ENCODE assay signal across 29 cellular contexts in genomic region chr21:39595465-39595864, GRCh38. TPM values are rescaled to one million over a fixed set of nuclear protein-coding genes. Genes with fewer than 3 reads are reported as not detected.
"Had no signal": no experiment of that assay in that cellular context is flagged by ENCODE, and none has a peak within 500 bp of the region (broad histone marks: within the 10 kb centered on the region; RNA-seq: fewer than 3 reads in every experiment).

No MANE protein-coding gene starts in this region.

- H3K4me3 ChIP-seq: colonic mucosa, coronary artery, dorsolateral prefrontal cortex, esophagus muscularis mucosa, esophagus squamous epithelium, gastrocnemius medialis, gastroesophageal sphincter, heart left ventricle, heart right ventricle had no signal

- H3K36me3 ChIP-seq: colonic mucosa, esophagus muscularis mucosa, esophagus squamous epithelium, gastrocnemius medialis, gastroesophageal sphincter, heart left ventricle, heart right ventricle had no signal

- H3K4me3 Mint-ChIP-seq: dendritic cell treated with granulocyte-macrophage colony-stimulating factor and Interleukin-4, amounts not matched to agents 40 ng/mL and 50 ng/mL, for 4 days; effector memory CD8-positive, alpha-beta T cell; endodermal cell had no signal

- H3K9me3 ChIP-seq: colonic mucosa, esophagus muscularis mucosa, esophagus squamous epithelium, gastrocnemius medialis, gastroesophageal sphincter, heart left ventricle, heart right ventricle had no signal

- ATAC-seq: effector memory CD8-positive, alpha-beta T cell; esophagus mucosa; foreskin keratinocyte; gastrocnemius medialis; gastroesophageal sphincter; heart left ventricle; heart right ventricle had no signal

- H3K27me3 ChIP-seq: colonic mucosa, esophagus muscularis mucosa, esophagus squamous epithelium, foreskin keratinocyte, gastrocnemius medialis, gastroesophageal sphincter, heart left ventricle, heart right ventricle had no signal

- FAIRE-seq: colon, endothelial cell of umbilical vein, frontal cortex had no signal

- H3K9me3 Mint-ChIP-seq: dendritic cell treated with granulocyte-macrophage colony-stimulating factor and Interleukin-4, amounts not matched to agents 40 ng/mL and 50 ng/mL, for 4 days; effector memory CD8-positive, alpha-beta T cell had no signal

- H3K27ac ChIP-seq: colonic mucosa, coronary artery, dorsolateral prefrontal cortex, epithelial cell of prostate, esophagus muscularis mucosa, esophagus squamous epithelium, foreskin keratinocyte, gastrocnemius medialis, gastroesophageal sphincter, heart left ventricle, heart right ventricle had no signal

- H3K4me1 ChIP-seq: colonic mucosa, esophagus muscularis mucosa, esophagus squamous epithelium, foreskin keratinocyte, gastrocnemius medialis, gastroesophageal sphincter, heart left ventricle, heart right ventricle had no signal

- DNase-seq: colonic mucosa; cortex of kidney; dermis blood vessel endothelial cell; dorsolateral prefrontal cortex; effector CD4-positive, alpha-beta T cell; effector CD8-positive, alpha-beta T cell; effector memory CD4-positive, alpha-beta T cell; effector memory CD8-positive, alpha-beta T cell; endodermal cell; erythroblast; esophagus squamous epithelium; foreskin fibroblast; foreskin keratinocyte; foreskin melanocyte; gastrocnemius medialis; glutamatergic neuron; heart left ventricle; heart right ventricle had no signal

- H3K27ac Mint-ChIP-seq: dendritic cell treated with granulocyte-macrophage colony-stimulating factor and Interleukin-4, amounts not matched to agents 40 ng/mL and 50 ng/mL, for 4 days; effector memory CD8-positive, alpha-beta T cell; endodermal cell had no signal

RNA-seq across cellular contexts. Expression of gene B3GALT5, which starts 17.3 kb away (rescaled TPM):
- total RNA-seq: dermis microvascular lymphatic vessel endothelial cell, endothelial cell of umbilical vein, fibroblast of villous mesenchyme, foreskin keratinocyte had no signal
- polyA plus RNA-seq: foreskin keratinocyte had no signal
